In the genomic region with DNA sequence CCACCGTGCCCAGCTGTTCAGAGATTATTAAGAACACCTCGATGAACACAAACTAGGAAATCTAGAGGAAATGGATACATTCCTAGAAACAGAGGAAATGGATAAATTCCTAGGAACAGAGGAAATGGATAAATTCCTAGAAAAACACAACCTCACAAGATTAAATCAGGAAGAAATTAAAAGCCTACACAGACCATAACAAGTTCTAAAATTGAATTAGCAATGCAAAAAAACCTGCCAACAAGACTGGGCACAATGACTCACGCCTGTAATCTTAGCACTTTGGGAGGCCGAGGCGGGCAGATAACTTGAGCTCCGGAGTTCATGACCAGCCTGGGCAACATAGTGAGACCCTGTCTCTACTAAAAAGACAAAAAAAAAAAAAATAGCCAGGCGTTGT, we compare ENCODE assay signal across 20 cellular contexts. TPM values are rescaled to one million over a fixed set of nuclear protein-coding genes. Genes with fewer than 3 reads are reported as not detected.
DNase-seq lines count a peak whose midpoint lies in the region; ATAC-seq, FAIRE-seq and TF ChIP-seq lines count a peak whose summit lies in the region.
"Had no signal": no experiment of that assay in that cellular context is flagged by ENCODE, and none has a peak within 500 bp of the region (broad histone marks: within the 10 kb centered on the region; RNA-seq: fewer than 3 reads in every experiment).

No MANE protein-coding gene starts in this region.

- no peaks in the 10 kb centered on the region for H3K4me1 Mint-ChIP-seq in MCF 10A (ENCODE audit: insufficient read depth, unreplicated experiment)
- H3K4me1 Mint-ChIP-seq in dendritic cell treated with granulocyte-macrophage colony-stimulating factor and Interleukin-4, amounts not matched to agents 40 ng/mL and 50 ng/mL, for 4 days (ENCODE audit: low read depth) = peaks cover 60% of the 10 kb centered on the region

- in situ Hi-C loops in mammary epithelial cell (cut with MboI; ENCODE audit: low sequenced_read_pairs in 2 of 2) = loop anchor here in 1 of 2 donors (25.0 kb wide), 1 partner anchor 119 kb away; the partner anchor contains the start of gene TMEM185A

- no peak overlapping the region for H3K4me3 ChIP-seq in mammary epithelial cell (replicated peaks in 1 of 3; ENCODE audit: insufficient read depth in 1 of 3, low read depth in 2 of 3, low read length in 3 of 3)
- H3K4me3 ChIP-seq: BLaER1, GM23338 had no signal

- FAIRE-seq in islet of Langerhans (lab: Jason Lieb, UNC) = peak; percentile 86
- FAIRE-seq: A204.1, GM12892, H54 had no signal

- H3K27ac ChIP-seq in mammary epithelial cell (ENCODE audit: insufficient read depth, low read depth, low read length) (no peak overlapping the region), foreskin keratinocyte (no peak overlapping the region)
- H3K27ac ChIP-seq: BLaER1 had no signal

- H3K9ac ChIP-seq in mammary epithelial cell (ENCODE audit: insufficient read depth, low read length) = no peak overlapping the region
- H3K9ac ChIP-seq: BLaER1 had no signal

- no peaks in the 10 kb centered on the region for H4K20me1 ChIP-seq in mammary epithelial cell (ENCODE audit: insufficient read depth, low read length)
- H4K20me1 ChIP-seq: BLaER1 had no signal

- H3K27ac Mint-ChIP-seq in MCF 10A (ENCODE audit: low read depth, unreplicated experiment) = no peak overlapping the region
- peak overlapping the region; percentile 17 for H3K27ac Mint-ChIP-seq in dendritic cell treated with granulocyte-macrophage colony-stimulating factor and Interleukin-4, amounts not matched to agents 40 ng/mL and 50 ng/mL, for 4 days
- H3K27ac Mint-ChIP-seq: CD14-positive monocyte; CD4-positive, alpha-beta memory T cell; GM23338 had no signal

- H3K79me2 ChIP-seq in mammary epithelial cell (ENCODE audit: insufficient read depth, low read length) = no peaks in the 10 kb centered on the region

- no peaks in the 10 kb centered on the region for H3K9me3 Mint-ChIP-seq in MCF 10A (ENCODE audit: unreplicated experiment)
- H3K9me3 Mint-ChIP-seq in dendritic cell treated with granulocyte-macrophage colony-stimulating factor and Interleukin-4, amounts not matched to agents 40 ng/mL and 50 ng/mL, for 4 days = no peaks in the 10 kb centered on the region
- H3K9me3 Mint-ChIP-seq: CD4-positive, alpha-beta memory T cell; GM23338 had no signal

- POLR2A ChIA-PET in MCF 10A (lab: Yijun Ruan, JAX) = no interaction called here

- BruUV-seq in MCF 10A (replicated peaks; lab: Mats Ljungman, UMichigan) (no TSS peak), mammary epithelial cell (replicated peaks; lab: Mats Ljungman, UMichigan) (no TSS peak)

- CTCF ChIA-PET in MCF 10A (lab: Yijun Ruan, JAX) = no interaction called here
- CTCF ChIA-PET in mammary epithelial cell (lab: Charles Lee; ENCODE audit: low non-redundant PET) = no interaction called here

- dilution Hi-C loops in mammary epithelial cell (cut with HindIII; ENCODE audit: low sequenced_read_pairs) = loop anchor here (25.0 kb wide), 1 partner anchor 94 kb away; no protein-coding TSS in a partner anchor

- H3K36me3 ChIP-seq in mammary epithelial cell (ENCODE audit: insufficient read depth, low read length) = no peaks in the 10 kb centered on the region
- H3K36me3 ChIP-seq: BLaER1 had no signal

- no peaks in the 10 kb centered on the region for H3K27me3 Mint-ChIP-seq in MCF 10A (ENCODE audit: insufficient read depth, unreplicated experiment)
- peaks cover 16% of the 10 kb centered on the region for H3K27me3 Mint-ChIP-seq in dendritic cell treated with granulocyte-macrophage colony-stimulating factor and Interleukin-4, amounts not matched to agents 40 ng/mL and 50 ng/mL, for 4 days
- H3K27me3 Mint-ChIP-seq: CD4-positive, alpha-beta memory T cell had no signal

- WGBS in mammary epithelial cell (ENCODE audit: low coverage, missing lambda C conversion rate) = 72% methylated on average over 7 of the region's 7 CpGs

- H3K4me3 Mint-ChIP-seq in MCF 10A (ENCODE audit: unreplicated experiment) = no peak overlapping the region
- no peak overlapping the region for H3K4me3 Mint-ChIP-seq in dendritic cell treated with granulocyte-macrophage colony-stimulating factor and Interleukin-4, amounts not matched to agents 40 ng/mL and 50 ng/mL, for 4 days
- H3K4me3 Mint-ChIP-seq: CD14-positive monocyte, GM23338 had no signal

- peaks cover 7% of the 10 kb centered on the region for H3K36me3 Mint-ChIP-seq in MCF 10A (ENCODE audit: insufficient read depth, unreplicated experiment)
- H3K36me3 Mint-ChIP-seq in dendritic cell treated with granulocyte-macrophage colony-stimulating factor and Interleukin-4, amounts not matched to agents 40 ng/mL and 50 ng/mL, for 4 days (ENCODE audit: low read depth) = no peaks in the 10 kb centered on the region
- H3K36me3 Mint-ChIP-seq: CD14-positive monocyte; CD4-positive, alpha-beta memory T cell had no signal

- H3K9me3 ChIP-seq in mammary epithelial cell (replicated peaks; ENCODE audit: insufficient read depth, low read length) = no peaks in the 10 kb centered on the region
- H3K9me3 ChIP-seq: BLaER1 had no signal

- no peak overlapping the region for H3K4me2 ChIP-seq in mammary epithelial cell (ENCODE audit: insufficient read depth, low read depth, low read length)
- H3K4me2 ChIP-seq: BLaER1, GM23338 had no signal

- DNase-seq in MCF 10A (ENCODE audit: unreplicated experiment) (peak; percentile 16), mammary epithelial cell (no peak), NCI-H526 treated with DMSO at 0.1 percent for 48 hours (lab: John Stamatoyannopoulos, UW) (no peak), 8988T (no peak), foreskin keratinocyte (no peak)
- DNase-seq: CD4-positive, alpha-beta memory T cell; DMS153; DMS79; GDM1; HCEC 1CT had no signal

- no peaks in the 10 kb centered on the region for H3K27me3 ChIP-seq in mammary epithelial cell (ENCODE audit: insufficient read depth, low read length)
- no peaks in the 10 kb centered on the region for H3K27me3 ChIP-seq in foreskin keratinocyte
- H3K27me3 ChIP-seq: BLaER1 had no signal

- H2AFZ ChIP-seq in mammary epithelial cell (ENCODE audit: low read depth, low read length) = no peak overlapping the region
- H2AFZ ChIP-seq: GM23338 had no signal

- H3K4me1 ChIP-seq in mammary epithelial cell (ENCODE audit: insufficient read depth, low read length) (peaks cover 9% of the 10 kb centered on the region), foreskin keratinocyte (no peaks in the 10 kb centered on the region)

- ATAC-seq in foreskin keratinocyte = no peak
- ATAC-seq: GM23338 had no signal

- TF ChIP-seq CTCF in MCF 10A (IDR thresholded peaks at IDR 0.05; ENCODE audit: unreplicated experiment) = no peak
- TF ChIP-seq CTCF in mammary epithelial cell (conservative IDR thresholded peaks at IDR 0.05 in 1 of 2, IDR thresholded peaks at IDR 0.05 in 1 of 2; ENCODE audit: extremely low read depth in 1 of 2, insufficient read depth in 1 of 2, low read depth in 1 of 2, low read length in 2 of 2) = no peak
- TF ChIP-seq CTCF in foreskin keratinocyte (conservative IDR thresholded peaks at IDR 0.05) = no peak

- intact Hi-C loops in MCF 10A (cut with micrococcal nuclease) = no loop called here
- intact Hi-C loops in mammary epithelial cell (cut with micrococcal nuclease) = loop anchor here (10.0 kb wide), 1 partner anchor 127 kb away; no protein-coding TSS in a partner anchor
- intact Hi-C loops in dendritic cell treated with granulocyte-macrophage colony-stimulating factor and Interleukin-4, amounts not matched to agents 40 ng/mL and 50 ng/mL, for 4 days (cut with micrococcal nuclease) = loop anchor here (10.0 kb wide), 1 partner anchor 97 kb away; no protein-coding TSS in a partner anchor

RNA-seq across cellular contexts. Expression of gene IDS, which starts 13.1 kb away (rescaled TPM):
- total RNA-seq in MCF 10A (2022) = 29.9 and 40.2 TPM in 2 replicates
- 10 to 100 TPM; 56.8 to 57.7 TPM for total RNA-seq in mammary epithelial cell
- polyA plus RNA-seq in mammary epithelial cell = 88.8 TPM
- 124 TPM for polyA minus RNA-seq in mammary epithelial cell
- 44.3 and 50.9 TPM in 2 replicates for total RNA-seq in foreskin keratinocyte
- polyA plus RNA-seq in foreskin keratinocyte = 18.5 and 19.1 TPM in 2 replicates

RNA-seq across cellular contexts. Expression of gene EOLA1, which starts 22.6 kb away (rescaled TPM):
- total RNA-seq in MCF 10A (2022) = 18.2 and 22.3 TPM in 2 replicates
- 10 to 100 TPM in 1 of 2 donors, 1 to 10 TPM in 1; 8.8 to 10.7 TPM for total RNA-seq in mammary epithelial cell
- 9.8 TPM for polyA plus RNA-seq in mammary epithelial cell
- 0.52 TPM for polyA minus RNA-seq in mammary epithelial cell
- 10.5 and 11.4 TPM in 2 replicates for total RNA-seq in foreskin keratinocyte
- 11.5 and 12.6 TPM in 2 replicates for polyA plus RNA-seq in foreskin keratinocyte

RNA-seq across cellular contexts. Expression of gene HSFX3, which starts 31.5 kb away (rescaled TPM):
- total RNA-seq in MCF 10A (2022) = not detected in 2 replicates
- total RNA-seq in mammary epithelial cell = not detected
- polyA plus RNA-seq in mammary epithelial cell = not detected
- polyA minus RNA-seq in mammary epithelial cell = not detected
- total RNA-seq in foreskin keratinocyte = not detected in 2 replicates
- not detected in 2 replicates for polyA plus RNA-seq in foreskin keratinocyte
- total RNA-seq: CD4-positive, alpha-beta memory T cell; Daoy; GM23338; HT-29 had no signal
- polyA plus RNA-seq: CD14-positive monocyte; CD4-positive, alpha-beta memory T cell; GM23338 had no signal
